8 cellular contexts compared by ENCODE assay signal in the genomic region with DNA sequence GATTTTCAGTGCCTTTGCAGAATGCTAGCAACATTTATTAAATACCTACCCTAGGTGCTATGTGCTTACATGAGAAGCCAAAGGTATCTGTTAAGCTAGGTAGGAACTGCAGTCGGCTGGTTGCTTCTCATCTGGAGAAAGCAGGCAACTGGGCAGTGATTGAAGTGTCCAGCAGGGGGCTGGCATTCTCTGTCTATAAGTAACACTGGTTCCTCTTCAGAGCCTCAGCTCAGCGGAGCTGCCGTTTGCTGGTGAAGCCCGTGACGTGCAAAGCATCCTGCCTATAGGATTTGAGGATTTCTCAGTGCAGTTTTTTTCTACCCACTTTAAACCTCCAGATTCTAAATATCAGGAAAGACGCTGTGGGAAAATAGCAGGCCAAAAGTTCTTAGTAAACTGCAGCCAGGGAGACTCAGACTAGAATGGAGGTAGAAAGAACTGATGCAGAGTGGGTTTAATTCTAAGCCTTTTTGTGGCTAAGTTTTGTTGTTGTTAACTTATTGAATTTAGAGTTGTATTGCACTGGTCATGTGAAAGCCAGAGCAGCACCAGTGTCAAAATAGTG. TPM values are rescaled to one million over a fixed set of nuclear protein-coding genes. Genes with fewer than 3 reads are reported as not detected.
DNase-seq lines count a peak whose midpoint lies in the region; ATAC-seq and TF ChIP-seq lines count a peak whose summit lies in the region.

TSS of gene GRPR (plus strand) at position 344 of the 565 bp plus-strand sequence. CDS start 389 bp downstream, outside the sequence.

- intact Hi-C loops in activated naive CD4-positive, alpha-beta T cell treated with anti-CD3 and anti-CD28 coated beads for 36 hours (cut with micrococcal nuclease), result loop anchor here (1.0 to 10.0 kb wide), 6 partner anchors 189 to 572 kb away; partner anchors contain the start of gene AP1S2
- intact Hi-C loops in head of caudate nucleus (cut with DNase I), result no loop called here

- H3K27ac Mint-ChIP-seq in H9, result peak within 1 kb of the TSS in 2 of 3 experiments; percentile 64 to 84; a peak in 6 of 7 replicates
- H3K27ac Mint-ChIP-seq in activated naive CD4-positive, alpha-beta T cell treated with anti-CD3 and anti-CD28 coated beads for 36 hours, result no peak within 1 kb of the TSS

- peak within 1 kb of the TSS; percentile 79 for H3K9ac ChIP-seq in H9 (ENCODE audit: extremely low read depth, insufficient read length, low read length)
- H3K9ac ChIP-seq in MM.1S (ENCODE audit: low read length), result no peak within 1 kb of the TSS
- H3K9ac ChIP-seq in parathyroid adenoma, result no peak within 1 kb of the TSS

- H3K36me3 ChIP-seq in MM.1S (replicated peaks; ENCODE audit: insufficient read depth, low read length) (no peaks in the 10 kb centered on the region), parathyroid adenoma (ENCODE audit: control insufficient read depth, insufficient read depth, low read length) (no peaks in the 10 kb centered on the region), upper lobe of left lung (no peaks in the 10 kb centered on the region)

- no peak within 1 kb of the TSS for H3K18ac ChIP-seq in H9 (ENCODE audit: insufficient read length, low read depth, low read length)

- in situ Hi-C loops in G401 (cut with HindIII; ENCODE audit: low sequenced_read_pairs), result no loop called here

- no peak within 1 kb of the TSS for H2BK5ac ChIP-seq in H9 (ENCODE audit: insufficient read length, low read length)

- H3K79me2 ChIP-seq in H9 (ENCODE audit: insufficient read depth, low read length), result peaks cover 39% of the 10 kb centered on the region
- H3K79me2 ChIP-seq in MM.1S (ENCODE audit: low read length), result no peaks in the 10 kb centered on the region
- H3K79me2 ChIP-seq in parathyroid adenoma, result no peaks in the 10 kb centered on the region

- H3K4me1 ChIP-seq in H9 (ENCODE audit: insufficient read depth, low read length), result peaks cover 4% of the 10 kb centered on the region; the same call in 1 of the 2 replicates
- H3K4me1 ChIP-seq in MM.1S (ENCODE audit: low read length), result peaks cover 23% of the 10 kb centered on the region
- H3K4me1 ChIP-seq in parathyroid adenoma, result no peaks in the 10 kb centered on the region
- H3K4me1 ChIP-seq in upper lobe of left lung, result no peaks in the 10 kb centered on the region

- ATAC-seq in upper lobe of left lung (ENCODE audit: low FRiP score in 2 of 2), result peak; percentile 82 to 85

- peaks cover 18 to 22% of the 10 kb centered on the region in 2 experiments for H3K9me3 Mint-ChIP-seq in H9
- H3K9me3 Mint-ChIP-seq in activated naive CD4-positive, alpha-beta T cell treated with anti-CD3 and anti-CD28 coated beads for 36 hours, result no peaks in the 10 kb centered on the region

- no peak within 1 kb of the TSS for H2BK20ac ChIP-seq in H9 (ENCODE audit: low read depth, low read length, poor library complexity, severe bottlenecking)

- H3K23me2 ChIP-seq in H9 (ENCODE audit: insufficient read length, low read depth, low read length, poor library complexity, severe bottlenecking), result peaks cover 7% of the 10 kb centered on the region

- DNase-seq in G401 (ENCODE audit: low spot score) (peak; percentile 59), H9 (peak; percentile 95), MM.1S (peak; percentile 66), SIG-M5 (lab: John Stamatoyannopoulos, UW) (peak; percentile 3), head of caudate nucleus (peak; percentile 36 to 84 (median 68)), upper lobe of left lung (peak in 1 of 2 donors; percentile 77)
- DNase-seq in activated naive CD4-positive, alpha-beta T cell treated with anti-CD3 and anti-CD28 coated beads for 36 hours, result peak; percentile 73

- no peak within 1 kb of the TSS for H2BK12ac ChIP-seq in H9 (ENCODE audit: insufficient read length, low read depth, low read length)

- H4K8ac ChIP-seq in H9 (replicated peaks; ENCODE audit: insufficient read length, low read depth, low read length), result no peak within 1 kb of the TSS

- H2AK5ac ChIP-seq in H9 (ENCODE audit: insufficient read length, low read length), result no peak within 1 kb of the TSS

- peaks cover 21% of the 10 kb centered on the region for H3F3A ChIP-seq in MM.1S (ENCODE audit: insufficient read depth, low read length)

- H3K4ac ChIP-seq in H9 (ENCODE audit: low read depth, low read length), result no peak within 1 kb of the TSS

- H2AFZ ChIP-seq in H9 (ENCODE audit: low read length), result no peak within 1 kb of the TSS
- H2AFZ ChIP-seq in MM.1S (ENCODE audit: low read length), result no peak within 1 kb of the TSS
- no peak within 1 kb of the TSS for H2AFZ ChIP-seq in parathyroid adenoma

- peaks cover 6% of the 10 kb centered on the region for H3K9me3 ChIP-seq in H9 (ENCODE audit: control insufficient read depth, low read depth, low read length)
- H3K9me3 ChIP-seq in MM.1S (replicated peaks; ENCODE audit: insufficient read depth, low read length), result no peaks in the 10 kb centered on the region
- no peaks in the 10 kb centered on the region for H3K9me3 ChIP-seq in parathyroid adenoma (ENCODE audit: control insufficient read depth, low read length)
- peaks cover 0 to 12% (median 0%) of the 10 kb centered on the region in 4 donors for H3K9me3 ChIP-seq in upper lobe of left lung

- peak within 1 kb of the TSS; percentile 95 for H3K4me2 ChIP-seq in H9 (ENCODE audit: insufficient read depth, insufficient read length, low read length)
- no peak within 1 kb of the TSS for H3K4me2 ChIP-seq in MM.1S (ENCODE audit: low read depth, low read length)
- H3K4me2 ChIP-seq in parathyroid adenoma (ENCODE audit: low read length), result no peak within 1 kb of the TSS

- H3K27me3 Mint-ChIP-seq in H9 (ENCODE audit: low read depth), result no peaks in the 10 kb centered on the region
- H3K27me3 Mint-ChIP-seq in activated naive CD4-positive, alpha-beta T cell treated with anti-CD3 and anti-CD28 coated beads for 36 hours (ENCODE audit: low read depth), result peaks cover 4% of the 10 kb centered on the region

- H4K5ac ChIP-seq in H9 (ENCODE audit: insufficient read length, low read depth, low read length), result no peak within 1 kb of the TSS

- H2BK120ac ChIP-seq in H9 (ENCODE audit: low read depth, low read length, poor library complexity, severe bottlenecking), result no peak within 1 kb of the TSS

- H3K56ac ChIP-seq in H9 (ENCODE audit: insufficient read length, low read depth, low read length), result no peak within 1 kb of the TSS

- no peak within 1 kb of the TSS for H2BK15ac ChIP-seq in H9 (ENCODE audit: low read depth, low read length)

- no CpG with 5 or more reads among the region's 6 CpGs for WGBS in H9 (ENCODE audit: extremely low coverage, insufficient read length, low lambda C conversion rate)
- 0 to 3% methylated on average over 1 to 6 of the region's 6 CpGs for WGBS in upper lobe of left lung, 2 donors

- TF ChIP-seq CTCF in H9 (conservative IDR thresholded peaks at IDR 0.05) (peak; percentile 96), MM.1S (IDR thresholded peaks at IDR 0.05; ENCODE audit: low read length) (peak; percentile 52), parathyroid adenoma (IDR thresholded peaks at IDR 0.05) (peak; percentile 64), upper lobe of left lung (IDR thresholded peaks at IDR 0.05) (peak in 5 of 6 experiments; percentile 46 to 68 (median 61))

- no peak within 1 kb of the TSS for H3K27ac ChIP-seq in H9 (ENCODE audit: insufficient read length, low read depth, low read length)
- H3K27ac ChIP-seq in MM.1S (ENCODE audit: low read length), result no peak within 1 kb of the TSS
- H3K27ac ChIP-seq in parathyroid adenoma, result no peak within 1 kb of the TSS
- no peak within 1 kb of the TSS for H3K27ac ChIP-seq in upper lobe of left lung

- no peak for TF ChIP-seq POLR2A in upper lobe of left lung (IDR thresholded peaks at IDR 0.05)

- CTCF ChIA-PET in activated naive CD4-positive, alpha-beta T cell treated with anti-CD3 and anti-CD28 coated beads for 36 hours (lab: Charles Lee), result interaction anchor here (0.5 to 0.9 kb wide), 2 partner anchors 15 to 562 kb away, joined by 3 read pairs; no protein-coding TSS in a partner anchor

- H3K23ac ChIP-seq in H9 (ENCODE audit: insufficient read length, low read depth, low read length), result no peak within 1 kb of the TSS

- no peak within 1 kb of the TSS for H3K4me3 ChIP-seq in MM.1S (ENCODE audit: low read length)
- no peak within 1 kb of the TSS for H3K4me3 ChIP-seq in parathyroid adenoma (ENCODE audit: low read depth, low read length)
- H3K4me3 ChIP-seq in upper lobe of left lung, result no peak within 1 kb of the TSS

- H3K4me3 Mint-ChIP-seq in H9, result peak within 1 kb of the TSS; percentile 57 to 71
- no peak within 1 kb of the TSS for H3K4me3 Mint-ChIP-seq in activated naive CD4-positive, alpha-beta T cell treated with anti-CD3 and anti-CD28 coated beads for 36 hours

- no peaks in the 10 kb centered on the region for H3K79me1 ChIP-seq in H9 (ENCODE audit: insufficient read depth, low read depth, low read length, poor library complexity, severe bottlenecking)

- TF ChIP-seq EP300 in upper lobe of left lung (IDR thresholded peaks at IDR 0.05), result no peak

- H3K36me3 Mint-ChIP-seq in H9 (ENCODE audit: insufficient read depth in 1 of 3, low read depth in 3 of 3), result peaks cover 16 to 35% (median 21%) of the 10 kb centered on the region in 3 experiments
- no peaks in the 10 kb centered on the region for H3K36me3 Mint-ChIP-seq in activated naive CD4-positive, alpha-beta T cell treated with anti-CD3 and anti-CD28 coated beads for 36 hours (ENCODE audit: low read depth)

- no peak within 1 kb of the TSS for H4K91ac ChIP-seq in H9 (ENCODE audit: insufficient read length, low read depth, low read length)

- H3T11ph ChIP-seq in H9 (ENCODE audit: low read length), result no peak within 1 kb of the TSS

- H3K27me3 ChIP-seq in H9 (ENCODE audit: insufficient read depth, low read length), result no peaks in the 10 kb centered on the region
- H3K27me3 ChIP-seq in MM.1S (replicated peaks; ENCODE audit: insufficient read depth, low read length), result peaks cover 50% of the 10 kb centered on the region
- no peaks in the 10 kb centered on the region for H3K27me3 ChIP-seq in parathyroid adenoma (ENCODE audit: control insufficient read depth, insufficient read depth, low read length)
- H3K27me3 ChIP-seq in upper lobe of left lung, result no peaks in the 10 kb centered on the region

- H3K9me2 ChIP-seq in MM.1S (replicated peaks; ENCODE audit: insufficient read depth, low read length), result no peaks in the 10 kb centered on the region

- H4K20me1 ChIP-seq in H9 (ENCODE audit: control insufficient read depth, insufficient read depth, insufficient read length), result no peaks in the 10 kb centered on the region
- no peaks in the 10 kb centered on the region for H4K20me1 ChIP-seq in MM.1S (ENCODE audit: insufficient read depth, low read length)

- H3K14ac ChIP-seq in H9 (ENCODE audit: insufficient read depth, low read length), result no peak within 1 kb of the TSS

- peaks cover 43% of the 10 kb centered on the region in 2 experiments for H3K4me1 Mint-ChIP-seq in H9
- H3K4me1 Mint-ChIP-seq in activated naive CD4-positive, alpha-beta T cell treated with anti-CD3 and anti-CD28 coated beads for 36 hours (ENCODE audit: low read depth), result peaks cover 22% of the 10 kb centered on the region

RNA-seq across cellular contexts. Expression of gene GRPR, which starts in this region (rescaled TPM):
- not detected in 2 replicates for total RNA-seq in G401 (2014; rRNA removed; shearing (Covaris generic))
- total RNA-seq in H9 (2021), result 27.3 and 28.8 TPM in 2 replicates
- total RNA-seq in activated naive CD4-positive, alpha-beta T cell treated with anti-CD3 and anti-CD28 coated beads for 36 hours, result not detected
- under 1 TPM in 3 of 6 donors, not detected in 3; 0.20 to 0.43 (median 0.39) TPM for total RNA-seq in upper lobe of left lung

Comparison
In these comparisons a context has a peak if more than half of its experiments do, and no peak if none do; other contexts are left out.
1. RNA of gene GRPR (total RNA-seq): 27.3 to 28.8 TPM in H9; 0.20 to 0.43 TPM in upper lobe of left lung, not detected in G401 and not detected in activated naive CD4-positive, alpha-beta T cell treated with anti-CD3 and anti-CD28 coated beads for 36 hours; every median in the first group is over 10 times any median in the second.
2. Peak in DNase-seq in G401; RNA of the gene not detected or under 1 TPM.
3. Peak in DNase-seq in activated naive CD4-positive, alpha-beta T cell treated with anti-CD3 and anti-CD28 coated beads for 36 hours; RNA of the gene not detected or under 1 TPM.
4. Peak in ATAC-seq in upper lobe of left lung; RNA of the gene not detected or under 1 TPM.
5. Peak in every context shown above with its lines, with median percentiles within 50 percentile points of each other: CTCF ChIP-seq.